ENCODE assay signal across 1 cellular context in the genomic region with DNA sequence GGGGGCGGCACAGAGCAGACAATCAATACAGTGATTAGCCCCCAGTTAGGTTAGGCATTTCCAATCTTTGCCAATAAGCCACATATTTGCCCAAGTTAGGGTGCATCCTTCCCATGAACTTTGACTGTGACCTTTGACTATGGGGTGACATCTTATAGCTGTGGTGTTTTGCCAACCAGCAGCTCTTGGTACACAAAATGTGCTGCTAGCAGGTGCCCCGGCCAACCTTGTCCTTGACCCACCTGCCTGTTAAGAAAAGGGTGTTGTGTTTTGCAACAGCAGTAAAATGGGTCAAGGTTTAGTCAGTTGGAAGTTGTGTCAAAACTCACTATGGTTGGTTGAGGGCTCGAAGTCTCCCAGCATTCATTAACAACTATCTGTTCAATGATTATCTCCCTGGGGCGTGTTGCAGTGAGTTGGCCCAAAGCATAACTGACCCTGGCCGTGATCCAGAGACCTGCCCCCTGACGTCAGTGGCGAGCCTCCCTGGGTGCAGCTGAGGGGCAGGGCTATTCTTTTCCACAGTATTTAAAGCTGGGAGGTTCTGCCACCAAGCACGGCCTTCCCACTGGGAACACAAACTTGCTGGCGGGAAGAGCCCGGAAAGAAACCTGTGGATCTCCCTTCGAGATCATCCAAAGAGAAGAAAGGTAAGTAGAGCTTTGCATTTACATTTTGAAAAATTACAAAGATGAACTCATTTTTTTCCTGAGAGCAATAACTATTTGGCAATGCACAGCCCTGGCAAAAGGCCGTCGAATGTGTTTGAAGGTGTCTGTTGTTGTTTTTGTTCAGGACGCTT.
TF ChIP-seq lines count a peak whose summit lies in the region.

PCK1 (plus strand) TSS at position 557 of the 802 bp plus-strand sequence. CDS start 302 bp downstream, outside the sequence.

TF ChIP-seq in GM23338, 12 proteins besides CTCF, POLR2A, EP300 and RAD21 (continued from another document):
- TF ChIP-seq ETS1 (IDR thresholded peaks at IDR 0.05): no peak
